Comparison of ENCODE assay signal across 10 cellular contexts in genomic region chr20:3101737-3102574, GRCh38. TPM values are rescaled to one million over a fixed set of nuclear protein-coding genes. Genes with fewer than 3 reads are reported as not detected.
DNase-seq lines count a peak whose midpoint lies in the region; ATAC-seq, FAIRE-seq and TF ChIP-seq lines count a peak whose summit lies in the region.
"Had no signal": no experiment of that assay in that cellular context is flagged by ENCODE, and none has a peak within 500 bp of the region (broad histone marks: within the 10 kb centered on the region; RNA-seq: fewer than 3 reads in every experiment).

No MANE protein-coding gene starts in this region.

- H3K27ac ChIP-seq in effector memory CD4-positive, alpha-beta T cell (ENCODE audit: insufficient read depth, low read length, poor library complexity, severe bottlenecking), result no peak overlapping the region
- H3K27ac ChIP-seq: brain microvascular endothelial cell had no signal

- no peak for ATAC-seq in GM21447 (IDR thresholded peaks at IDR 0.05; ENCODE audit: unreplicated experiment)
- ATAC-seq in GM21360 (IDR thresholded peaks at IDR 0.05; ENCODE audit: unreplicated experiment), result no peak

- TF ChIP-seq POLR2A in H54 (IDR thresholded peaks at IDR 0.05; ENCODE audit: low read depth, low read length), result no peak

- H3K27me3 ChIP-seq in effector memory CD4-positive, alpha-beta T cell (replicated peaks; ENCODE audit: control insufficient read depth, insufficient read depth, low read length, poor library complexity, severe bottlenecking), result no peaks in the 10 kb centered on the region
- H3K27me3 ChIP-seq: brain microvascular endothelial cell had no signal

- H3K9me3 ChIP-seq in effector memory CD4-positive, alpha-beta T cell (ENCODE audit: control insufficient read depth, low read length), result no peaks in the 10 kb centered on the region

- H3K36me3 ChIP-seq in effector memory CD4-positive, alpha-beta T cell (ENCODE audit: control insufficient read depth, insufficient read depth, low read length), result peaks cover 3% of the 10 kb centered on the region
- H3K36me3 ChIP-seq: brain microvascular endothelial cell had no signal

- peak; percentile 36 to 60 (median 48) for DNase-seq in activated CD8-positive, alpha-beta memory T cell treated with anti-CD3 and anti-CD28 coated beads for 48 hours (ENCODE audit: low read depth in 2 of 3, low spot score in 2 of 3)
- peak in 2 of 3 donors; percentile 16 to 24 for DNase-seq in effector memory CD4-positive, alpha-beta T cell
- peak; percentile 47 for DNase-seq in stimulated activated CD8-positive, alpha-beta memory T cell treated with anti-CD3 and anti-CD28 coated beads, Interleukin-4, amount 100 ng/mL, for 24 hours (ENCODE audit: low read depth)
- DNase-seq in NCI-H226, result no peak
- DNase-seq in H54 (ENCODE audit: insufficient read length, low spot score), result no peak
- DNase-seq: brain microvascular endothelial cell, SW 1271 had no signal

- no peak for FAIRE-seq in H54 (lab: Jason Lieb, UNC)

- peaks cover 4% of the 10 kb centered on the region for H3K27me3 Mint-ChIP-seq in IgD-negative memory B cell

- peak overlapping the region in 2 of 3 donors; percentile 1 to 78 for H3K27ac Mint-ChIP-seq in IgD-negative memory B cell

- H3K4me1 Mint-ChIP-seq in IgD-negative memory B cell, result peaks cover 2 to 8% (median 5%) of the 10 kb centered on the region in 3 donors

- no peaks in the 10 kb centered on the region for H3K36me3 Mint-ChIP-seq in IgD-negative memory B cell

- H3K9me3 Mint-ChIP-seq in IgD-negative memory B cell, result no peaks in the 10 kb centered on the region

- peaks cover 8% of the 10 kb centered on the region for H3K4me1 ChIP-seq in effector memory CD4-positive, alpha-beta T cell (ENCODE audit: control insufficient read depth, insufficient read depth, low read length, poor library complexity, severe bottlenecking)

- H3K4me3 Mint-ChIP-seq in IgD-negative memory B cell, result no peak overlapping the region

- H3K4me3 ChIP-seq in effector memory CD4-positive, alpha-beta T cell (ENCODE audit: insufficient read depth, low read depth, low read length, poor library complexity, severe bottlenecking), result no peak overlapping the region

RNA-seq across cellular contexts. Expression of gene AVP, which starts 17.4 kb away (rescaled TPM):
- polyA plus RNA-seq in IgD-negative memory B cell, result not detected

RNA-seq across cellular contexts. Expression of gene OXT, which starts 30.5 kb away (rescaled TPM):
- polyA plus RNA-seq in IgD-negative memory B cell, result 0.59 TPM

RNA-seq across cellular contexts. Expression of gene MRPS26, which starts 56.1 kb away (rescaled TPM):
- 84.4 TPM for polyA plus RNA-seq in IgD-negative memory B cell

RNA-seq across cellular contexts. Expression of gene FASTKD5, which starts 57.7 kb away (rescaled TPM):
- polyA plus RNA-seq in IgD-negative memory B cell, result 13.6 TPM

RNA-seq across cellular contexts. Expression of gene UBOX5, which starts 57.7 kb away (rescaled TPM):
- 6.9 TPM for polyA plus RNA-seq in IgD-negative memory B cell

Comparison
In these comparisons a context has a peak if more than half of its experiments do, and no peak if none do; other contexts are left out.
1. DNase-seq: peak in activated CD8-positive, alpha-beta memory T cell treated with anti-CD3 and anti-CD28 coated beads for 48 hours (3 of 3), effector memory CD4-positive, alpha-beta T cell (2 of 3) and stimulated activated CD8-positive, alpha-beta memory T cell treated with anti-CD3 and anti-CD28 coated beads, Interleukin-4, amount 100 ng/mL, for 24 hours (single experiment); none in NCI-H226 (single experiment) and H54 (single experiment).